27 cellular contexts compared by ENCODE assay signal in the genomic region with DNA sequence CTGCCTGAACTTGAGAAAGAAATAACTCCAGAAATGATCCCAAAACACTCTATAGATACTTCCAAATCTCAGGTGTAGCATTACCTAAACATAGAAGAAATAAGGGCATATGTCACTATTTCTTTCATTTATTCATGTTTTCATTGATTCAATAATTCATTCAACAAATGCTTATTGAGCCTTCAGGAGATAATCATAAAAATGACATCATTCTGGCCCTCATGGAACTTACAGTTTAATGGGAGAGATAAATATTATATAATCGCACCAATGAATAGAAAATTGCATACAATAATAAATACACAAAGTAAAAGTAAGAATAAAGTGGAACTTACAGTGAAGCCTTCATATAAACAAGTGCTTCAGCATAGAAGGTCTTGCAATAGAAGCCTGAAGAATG. TPM values are rescaled to one million over a fixed set of nuclear protein-coding genes. Genes with fewer than 3 reads are reported as not detected.
"Had no signal": no experiment of that assay in that cellular context is flagged by ENCODE, and none has a peak within 500 bp of the region (broad histone marks: within the 10 kb centered on the region; RNA-seq: fewer than 3 reads in every experiment).

No MANE protein-coding gene starts in this region.

- H3K36me3 ChIP-seq: cardiac muscle cell had no signal

- H3K9me2 ChIP-seq: SK-N-SH had no signal

- ATAC-seq: activated CD8-positive, alpha-beta T cell treated with anti-CD3 and anti-CD28 coated beads for 36 hours; Panc1 had no signal

- H3K4me3 ChIP-seq: cardiac muscle cell, SJSA1 had no signal

- H3K9ac ChIP-seq: SK-N-SH had no signal

- FAIRE-seq: TTC549 had no signal

- H3K9me3 ChIP-seq: SJSA1, SK-N-SH had no signal

- H3K27me3 ChIP-seq: SJSA1 had no signal

- H3K27ac ChIP-seq: cardiac muscle cell had no signal

- H3K4me2 ChIP-seq: SK-N-SH had no signal

- DNase-seq: activated CD4-positive, alpha-beta T cell treated with anti-CD3 and anti-CD28 coated beads, Interleukin-2, amount 10 ng/mL, durations not matched to agents 24 days and 14 days; activated CD4-positive, alpha-beta T cell treated with anti-CD3 and anti-CD28 coated beads, Interleukin-2, amount 50 U/mL, for 4 hours; activated CD8-positive, alpha-beta T cell treated with anti-CD3 and anti-CD28 coated beads for 36 hours; activated gamma-delta T cell treated with Interleukin-2 at 50 U/mL for 16 hours; activated naive CD4-positive, alpha-beta T cell treated with anti-CD3 and anti-CD28 coated beads, Interleukin-2, amount 50 U/mL, for 16 hours; activated naive CD8-positive, alpha-beta T cell treated with anti-CD3 and anti-CD28 coated beads for 36 hours; activated T-cell treated with anti-CD3 and anti-CD28 coated beads, Interleukin-2, amount 50 U/mL, for 24 hours; amniotic stem cell; aorta; NCI-H1092 treated with DMSO at 0.1 percent for 48 hours; NCI-H1417; NCI-H146; NCI-H187; NCI-H2029 treated with DMSO at 0.1 percent for 48 hours; NCI-H2171 treated with DMSO at 0.1 percent for 48 hours; NCI-H2227 treated with DMSO at 0.1 percent for 48 hours; NCI-H446 treated with DMSO at 0.1 percent for 48 hours; NCI-H524 treated with DMSO at 0.1 percent for 48 hours; NK-92 treated with Interleukin-12 subunit alpha and Interleukin-12 subunit beta, amount 100 ng/mL, for 24 hours; SHP77 treated with DMSO at 0.1 percent for 48 hours; SK-N-SH had no signal

RNA-seq across cellular contexts. Expression of gene NR2F2, which starts 58.1 kb away (rescaled TPM):
- total RNA-seq: activated CD4-positive, alpha-beta T cell treated with anti-CD3 and anti-CD28 coated beads, Interleukin-2, amount 10 ng/mL, durations not matched to agents 24 days and 14 days; activated CD8-positive, alpha-beta T cell treated with anti-CD3 and anti-CD28 coated beads for 36 hours; activated naive CD8-positive, alpha-beta T cell treated with anti-CD3 and anti-CD28 coated beads for 36 hours; activated T-helper 2 cell treated with anti-CD3 and anti-CD28 coated beads, Interferon-gamma antibody, Interleukin-2, Interleukin-4, amounts not matched to agents 10 μg/mL and 5 μg/mL and 100 μg/mL, durations not matched to agents 14 hours and 24 hours and 36 hours; OCI-LY7 had no signal
